ENCODE assay signal across 8 cellular contexts in genomic region chr1:166975361-166976129, GRCh38. TPM values are rescaled to one million over a fixed set of nuclear protein-coding genes. Genes with fewer than 3 reads are reported as not detected.
A peak's percentile ranks its signal among the peaks of the same experiment; 100 is the strongest.
DNase-seq lines count a peak whose midpoint lies in the region; TF ChIP-seq lines count a peak whose summit lies in the region.

ILDR2 (minus strand) TSS chr1:166975540; CDS start chr1:166975268, 272 bp downstream.

- peak within 1 kb of the TSS; percentile 74 for H3K27ac Mint-ChIP-seq in activated CD4-positive, alpha-beta memory T cell treated with anti-CD3 and anti-CD28 coated beads, Interleukin-2, amount 10 ng/mL, durations not matched to agents 7 days and 5 days

- H3K9ac ChIP-seq in mesenchymal stem cell (ENCODE audit: low read length): peak within 1 kb of the TSS; percentile 49

- peak within 1 kb of the TSS; percentile 98 for H3K4me2 ChIP-seq in mesenchymal stem cell (ENCODE audit: low read length, poor library complexity, severe bottlenecking)

- DNase-seq in NCI-H1105 treated with DMSO at 0.1 percent for 48 hours (lab: John Stamatoyannopoulos, UW): peak; percentile 53
- peak; percentile 63 for DNase-seq in activated CD4-positive, alpha-beta memory T cell treated with anti-CD3 and anti-CD28 coated beads, Interleukin-2, amount 10 ng/mL, durations not matched to agents 7 days and 5 days
- DNase-seq in effector CD8-positive, alpha-beta T cell (lab: John Stamatoyannopoulos, UW): peak; percentile 21
- DNase-seq in mesenchymal stem cell: peak; percentile 44
- DNase-seq in stimulated activated CD8-positive, alpha-beta memory T cell treated with anti-CD3 and anti-CD28 coated beads, Interleukin-15, amount 100 ng/mL, for 1 hour (ENCODE audit: low read depth): peak; percentile 22
- DNase-seq in NK-92 (lab: John Stamatoyannopoulos, UW; ENCODE audit: unreplicated experiment): no peak

- peak within 1 kb of the TSS in 1 of 2 experiments; percentile 47 for H2BK12ac ChIP-seq in mesenchymal stem cell (ENCODE audit: low read length in 2 of 2)

- no peak within 1 kb of the TSS for H3K18ac ChIP-seq in mesenchymal stem cell (ENCODE audit: low read depth in 1 of 2, low read length in 2 of 2)

- no peak within 1 kb of the TSS for H2AK5ac ChIP-seq in mesenchymal stem cell (ENCODE audit: low read length, severe bottlenecking)

- H3K4me3 Mint-ChIP-seq in activated CD4-positive, alpha-beta memory T cell treated with anti-CD3 and anti-CD28 coated beads, Interleukin-2, amount 10 ng/mL, durations not matched to agents 7 days and 5 days: peak within 1 kb of the TSS; percentile 91

- peaks cover 3% of the 10 kb centered on the region; the same call in 1 of the 2 replicates for H3K4me1 ChIP-seq in HEK293 (ENCODE audit: control insufficient read depth, insufficient read depth, low read length)
- H3K4me1 ChIP-seq in mesenchymal stem cell (ENCODE audit: control insufficient read depth, insufficient read depth, low read depth, low read length): peaks cover 7% of the 10 kb centered on the region

- no peaks in the 10 kb centered on the region for H3K9me3 Mint-ChIP-seq in activated CD4-positive, alpha-beta memory T cell treated with anti-CD3 and anti-CD28 coated beads, Interleukin-2, amount 10 ng/mL, durations not matched to agents 7 days and 5 days

- H3K27me3 ChIP-seq in mesenchymal stem cell (ENCODE audit: control insufficient read depth in 1 of 2, insufficient read depth in 1 of 2, low read length in 2 of 2): peaks cover 67 to 82% of the 10 kb centered on the region in 2 experiments

- CTCF ChIA-PET in HEK293 (lab: Yijun Ruan, JAX): interaction anchor here (0.7 to 1.0 kb wide), 2 partner anchors 72 to 390 kb away, joined by 3 to 4 read pairs; no protein-coding TSS in a partner anchor
- CTCF ChIA-PET in activated CD4-positive, alpha-beta memory T cell treated with anti-CD3 and anti-CD28 coated beads, Interleukin-2, amount 10 ng/mL, durations not matched to agents 7 days and 5 days (lab: Charles Lee): interaction anchor here (4.0 kb wide), 1 partner anchor 66 kb away, joined by 11 read pairs; no protein-coding TSS in a partner anchor

- H3K23ac ChIP-seq in mesenchymal stem cell (ENCODE audit: low read length in 2 of 2): no peak within 1 kb of the TSS

- peaks cover 35% of the 10 kb centered on the region for H3K27me3 Mint-ChIP-seq in activated CD4-positive, alpha-beta memory T cell treated with anti-CD3 and anti-CD28 coated beads, Interleukin-2, amount 10 ng/mL, durations not matched to agents 7 days and 5 days

- H3K36me3 ChIP-seq in HEK293 (ENCODE audit: control insufficient read depth in 2 of 2, insufficient read depth in 1 of 2, low read length in 2 of 2): no peaks in the 10 kb centered on the region
- no peaks in the 10 kb centered on the region for H3K36me3 ChIP-seq in mesenchymal stem cell (ENCODE audit: control insufficient read depth in 1 of 2, insufficient read depth in 2 of 2, low read depth in 1 of 2, low read length in 2 of 2)

- no peaks in the 10 kb centered on the region for H3K79me1 ChIP-seq in mesenchymal stem cell (replicated peaks; ENCODE audit: low read length, poor library complexity, severe bottlenecking)

- under 1% methylated on average over 69 of the region's 97 CpGs for WGBS in mesenchymal stem cell

- no peak for TF ChIP-seq CTCF in HEK293 (tag by site-specific recombination; IDR thresholded peaks at IDR 0.05)

- POLR2A ChIA-PET in HEK293 (lab: Yijun Ruan, JAX): no interaction called here
- POLR2A ChIA-PET in activated CD4-positive, alpha-beta memory T cell treated with anti-CD3 and anti-CD28 coated beads, Interleukin-2, amount 10 ng/mL, durations not matched to agents 7 days and 5 days (lab: Charles Lee): interaction anchor here (0.5 to 2.5 kb wide), 2 partner anchors 65 to 244 kb away, joined by 3 to 7 read pairs; partner anchors contain the start of gene POU2F1

- H3K9me3 ChIP-seq in HEK293 (ENCODE audit: control insufficient read depth, insufficient read depth, low read depth, low read length): no peaks in the 10 kb centered on the region
- H3K9me3 ChIP-seq in mesenchymal stem cell (ENCODE audit: control insufficient read depth, low read length): no peaks in the 10 kb centered on the region

- H2BK5ac ChIP-seq in mesenchymal stem cell (ENCODE audit: low read depth, low read length, poor library complexity, severe bottlenecking): no peak within 1 kb of the TSS

- H4K8ac ChIP-seq in mesenchymal stem cell (ENCODE audit: low read length): no peak within 1 kb of the TSS

- H3K4ac ChIP-seq in mesenchymal stem cell (ENCODE audit: low read depth in 1 of 2, low read length in 2 of 2): peak within 1 kb of the TSS in 1 of 2 experiments; percentile 36

- peak within 1 kb of the TSS; percentile 15 for H2AFZ ChIP-seq in mesenchymal stem cell (ENCODE audit: low read depth, low read length)

- peaks cover 48% of the 10 kb centered on the region for H3K4me1 Mint-ChIP-seq in activated CD4-positive, alpha-beta memory T cell treated with anti-CD3 and anti-CD28 coated beads, Interleukin-2, amount 10 ng/mL, durations not matched to agents 7 days and 5 days

- no peak within 1 kb of the TSS for H2BK15ac ChIP-seq in mesenchymal stem cell (ENCODE audit: low read depth, poor library complexity, severe bottlenecking)

- no peak within 1 kb of the TSS for H2BK120ac ChIP-seq in mesenchymal stem cell (ENCODE audit: low read depth, low read length)

- H3K14ac ChIP-seq in mesenchymal stem cell (ENCODE audit: low read length in 2 of 2): peak within 1 kb of the TSS in 1 of 2 experiments; percentile 63

- H3K27ac ChIP-seq in HEK293 (ENCODE audit: extremely low read depth, low read depth, low read length) (peak within 1 kb of the TSS; percentile 53; the same call in 1 of the 2 replicates), mesenchymal stem cell (ENCODE audit: low read length, poor library complexity, severe bottlenecking) (no peak within 1 kb of the TSS)

- no peak within 1 kb of the TSS for H4K91ac ChIP-seq in mesenchymal stem cell (ENCODE audit: low read length)

- no peaks in the 10 kb centered on the region for H3K36me3 Mint-ChIP-seq in activated CD4-positive, alpha-beta memory T cell treated with anti-CD3 and anti-CD28 coated beads, Interleukin-2, amount 10 ng/mL, durations not matched to agents 7 days and 5 days (ENCODE audit: low read depth)

- H3K4me3 ChIP-seq in GM08714 (ENCODE audit: low read length) (peak within 1 kb of the TSS; percentile 79), HEK293 (ENCODE audit: low read depth, low read length) (peak within 1 kb of the TSS; percentile 68), mesenchymal stem cell (ENCODE audit: insufficient read depth in 1 of 2, low read depth in 1 of 2, low read length in 2 of 2) (peak within 1 kb of the TSS; percentile 76 to 77)

TF ChIP-seq in HEK293, 187 proteins besides CTCF, POLR2A, EP300 and RAD21 (continues in another document):
- TF ChIP-seq, protein P1, sequence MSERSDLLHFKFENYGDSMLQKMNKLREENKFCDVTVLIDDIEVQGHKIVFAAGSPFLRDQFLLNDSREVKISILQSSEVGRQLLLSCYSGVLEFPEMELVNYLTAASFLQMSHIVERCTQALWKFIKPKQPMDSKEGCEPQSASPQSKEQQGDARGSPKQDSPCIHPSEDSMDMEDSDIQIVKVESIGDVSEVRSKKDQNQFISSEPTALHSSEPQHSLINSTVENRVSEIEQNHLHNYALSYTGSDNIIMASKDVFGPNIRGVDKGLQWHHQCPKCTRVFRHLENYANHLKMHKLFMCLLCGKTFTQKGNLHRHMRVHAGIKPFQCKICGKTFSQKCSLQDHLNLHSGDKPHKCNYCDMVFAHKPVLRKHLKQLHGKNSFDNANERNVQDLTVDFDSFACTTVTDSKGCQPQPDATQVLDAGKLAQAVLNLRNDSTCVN (tag by site-specific recombination; optimal IDR thresholded peaks at IDR 0.05): peak; percentile 91
- no peak for TF ChIP-seq ZNF623 (tag by site-specific recombination; IDR thresholded peaks at IDR 0.05)
- TF ChIP-seq GFI1B (tag by site-specific recombination; IDR thresholded peaks at IDR 0.05): no peak
- TF ChIP-seq ZBTB20 (tag by site-specific recombination; IDR thresholded peaks at IDR 0.05): peak; percentile 72; the same call in 1 of the 2 replicates
- no peak for TF ChIP-seq TRIM28 (IDR thresholded peaks at IDR 0.05; ENCODE audit: borderline replicate concordance, low read length)
- TF ChIP-seq ZNF335 (tag by site-specific recombination; conservative IDR thresholded peaks at IDR 0.05): peak; percentile 49
- no peak for TF ChIP-seq ZSCAN23 (tag by site-specific recombination; IDR thresholded peaks at IDR 0.05)
- no peak for TF ChIP-seq ZBTB21 (tag by site-specific recombination; IDR thresholded peaks at IDR 0.05)
- peak; percentile 14; the same call in 1 of the 2 replicates for TF ChIP-seq ZBTB17 (tag by site-specific recombination; IDR thresholded peaks at IDR 0.05)
- no peak for TF ChIP-seq GLI4 (tag by site-specific recombination; IDR thresholded peaks at IDR 0.05)
- TF ChIP-seq ZNF19 (tag by site-specific recombination; IDR thresholded peaks at IDR 0.05; ENCODE audit: low read depth): no peak
- peak; percentile 39; the same call in 1 of the 2 replicates for TF ChIP-seq ZNF600 (tag by site-specific recombination; IDR thresholded peaks at IDR 0.05)
- peak; percentile 86; the same call in 1 of the 2 replicates for TF ChIP-seq ZNF561 (tag by site-specific recombination; IDR thresholded peaks at IDR 0.05; ENCODE audit: borderline replicate concordance)
- TF ChIP-seq RBAK (tag by site-specific recombination; IDR thresholded peaks at IDR 0.05): no peak
- TF ChIP-seq EGR2 (tag by site-specific recombination; IDR thresholded peaks at IDR 0.05; ENCODE audit: low read depth): 0 out of 2 replicates have a peak, but pooled peaks have one; percentile 20
- no peak for TF ChIP-seq KLF16 (tag by site-specific recombination; IDR thresholded peaks at IDR 0.05)
- TF ChIP-seq ZNF707 (tag by site-specific recombination; IDR thresholded peaks at IDR 0.05): no peak
- peak; percentile 60 for TF ChIP-seq ZBTB8A (tag by site-specific recombination; IDR thresholded peaks at IDR 0.05)

RNA-seq across cellular contexts. Expression of gene ILDR2, which starts in this region (rescaled TPM):
- total RNA-seq in activated CD4-positive, alpha-beta memory T cell treated with anti-CD3 and anti-CD28 coated beads, Interleukin-2, amount 10 ng/mL, durations not matched to agents 7 days and 5 days: 1 to 10 TPM; 9.3 to 9.8 TPM
- 0.11 TPM for polyA plus RNA-seq in mesenchymal stem cell (2013, experiment 1 of 2)
- polyA plus RNA-seq in mesenchymal stem cell (2013, experiment 2 of 2): 0.04 TPM
